22 cellular contexts compared by ENCODE assay signal in genomic region chr7:2482725-2483451, GRCh38. TPM values are rescaled to one million over a fixed set of nuclear protein-coding genes. Genes with fewer than 3 reads are reported as not detected.
DNase-seq lines count a peak whose midpoint lies in the region; ATAC-seq and TF ChIP-seq lines count a peak whose summit lies in the region.
"Had no signal": no experiment of that assay in that cellular context is flagged by ENCODE, and none has a peak within 500 bp of the region (broad histone marks: within the 10 kb centered on the region; RNA-seq: fewer than 3 reads in every experiment).

No MANE protein-coding gene starts in this region.

- no peak for ATAC-seq in HCT116
- ATAC-seq in PC-3, result no peak
- no peak for ATAC-seq in foreskin keratinocyte
- ATAC-seq: activated CD8-positive, alpha-beta memory T cell treated with anti-CD3 and anti-CD28 coated beads, Interleukin-2, amount 10 ng/mL, durations not matched to agents 7 days and 5 days; naive thymus-derived CD4-positive, alpha-beta T cell; stimulated activated naive B cell treated with anti-CD40 and anti-IgM and Interleukin-4, amounts not matched to agents 10 μg/mL and 1 μg/mL and 100 μg/mL, for 72 hours had no signal

- H3K36me3 ChIP-seq in HCT116 (ENCODE audit: control insufficient read depth in 1 of 2, insufficient read depth in 2 of 2, low read length in 2 of 2), result no peaks in the 10 kb centered on the region
- no peaks in the 10 kb centered on the region for H3K36me3 ChIP-seq in PC-3 (ENCODE audit: low read depth, low read length)
- H3K36me3 ChIP-seq: prostate gland, transverse colon had no signal

- H3K4me1 Mint-ChIP-seq in MCF 10A (ENCODE audit: insufficient read depth, unreplicated experiment), result no peaks in the 10 kb centered on the region

- no peak overlapping the region for H3K27ac Mint-ChIP-seq in MCF 10A (ENCODE audit: low read depth, unreplicated experiment)
- H3K27ac Mint-ChIP-seq: activated CD8-positive, alpha-beta memory T cell treated with anti-CD3 and anti-CD28 coated beads, Interleukin-2, amount 10 ng/mL, durations not matched to agents 7 days and 5 days; CD14-positive monocyte; dendritic cell treated with granulocyte-macrophage colony-stimulating factor and Interleukin-4, amounts not matched to agents 40 ng/mL and 50 ng/mL, for 4 days had no signal

- BruUV-seq in HCT116 (replicated peaks; lab: Mats Ljungman, UMichigan) (no TSS peak), PC-3 (replicated peaks; lab: Mats Ljungman, UMichigan) (no TSS peak), MCF 10A (replicated peaks; lab: Mats Ljungman, UMichigan) (no TSS peak)

- no peaks in the 10 kb centered on the region for H3F3A ChIP-seq in PC-3 (ENCODE audit: low read length, unreplicated experiment)

- H3K4me2 ChIP-seq in HCT116 (ENCODE audit: low read length) (no peak overlapping the region), PC-3 (ENCODE audit: low read length) (no peak overlapping the region)

- H3K27ac ChIP-seq in HCT116 (ENCODE audit: low read depth, low read length) (no peak overlapping the region), PC-3 (ENCODE audit: low read length) (no peak overlapping the region), foreskin keratinocyte (no peak overlapping the region)
- H3K27ac ChIP-seq: prostate gland, transverse colon had no signal

- H3K9me3 Mint-ChIP-seq in MCF 10A (ENCODE audit: unreplicated experiment), result no peaks in the 10 kb centered on the region

- H3K4me1 ChIP-seq in HCT116 (ENCODE audit: control insufficient read depth in 1 of 2, insufficient read depth in 2 of 2, low read length in 2 of 2), result peaks cover 4 to 5% of the 10 kb centered on the region in 2 experiments; a peak in 2 of 4 replicates
- peaks cover 9% of the 10 kb centered on the region; the same call in 1 of the 2 replicates for H3K4me1 ChIP-seq in PC-3 (ENCODE audit: insufficient read depth, low read length)
- H3K4me1 ChIP-seq in foreskin keratinocyte, result no peaks in the 10 kb centered on the region

- H3K36me3 Mint-ChIP-seq in MCF 10A (ENCODE audit: insufficient read depth, unreplicated experiment), result no peaks in the 10 kb centered on the region
- H3K36me3 Mint-ChIP-seq: activated CD8-positive, alpha-beta memory T cell treated with anti-CD3 and anti-CD28 coated beads, Interleukin-2, amount 10 ng/mL, durations not matched to agents 7 days and 5 days; naive thymus-derived CD4-positive, alpha-beta T cell had no signal

- no peak overlapping the region for H3K9ac ChIP-seq in HCT116 (ENCODE audit: low read length)
- H3K9ac ChIP-seq in PC-3 (ENCODE audit: low read length), result no peak overlapping the region

- intact Hi-C loops in HCT116 (cut with micrococcal nuclease) (no loop called here), PC-3 (cut with micrococcal nuclease) (no loop called here), MCF 10A (cut with micrococcal nuclease) (no loop called here)

- DNase-seq in ELR (ENCODE audit: low read depth) (peak; percentile 22), HCT116 (ENCODE audit: low read depth, low spot score) (no peak), PC-3 (no peak), foreskin keratinocyte (no peak), MCF 10A (ENCODE audit: unreplicated experiment) (no peak), NCI-H345 treated with DMSO at 0.1 percent for 48 hours (lab: John Stamatoyannopoulos, UW; ENCODE audit: unreplicated experiment) (no peak)
- DNase-seq in activated CD4-positive, alpha-beta T cell treated with anti-CD3 and anti-CD28 coated beads, Interleukin-2, amount 50 U/mL, for 1 hour, result no peak
- DNase-seq: activated CD8-positive, alpha-beta memory T cell treated with anti-CD3 and anti-CD28 coated beads, Interleukin-2, amount 10 ng/mL, durations not matched to agents 7 days and 5 days; activated effector memory CD4-positive, alpha-beta T cell treated with anti-CD3 and anti-CD28 coated beads, Interleukin-2, amount 50 U/mL, for 16 hours; DMS79 treated with DMSO at 0.1 percent for 48 hours; head of caudate nucleus; naive thymus-derived CD4-positive, alpha-beta T cell; NCI-H1092 treated with DMSO at 0.1 percent for 48 hours; NCI-H748 treated with DMSO at 0.1 percent for 48 hours; stimulated activated naive B cell treated with anti-CD40 and anti-IgM and Interleukin-4, amounts not matched to agents 10 μg/mL and 1 μg/mL and 100 μg/mL, for 72 hours; T-helper 2 cell; transverse colon had no signal

- H3K4me3 Mint-ChIP-seq in MCF 10A (ENCODE audit: unreplicated experiment), result no peak overlapping the region
- H3K4me3 Mint-ChIP-seq: activated CD8-positive, alpha-beta memory T cell treated with anti-CD3 and anti-CD28 coated beads, Interleukin-2, amount 10 ng/mL, durations not matched to agents 7 days and 5 days; CD14-positive monocyte; dendritic cell treated with granulocyte-macrophage colony-stimulating factor and Interleukin-4, amounts not matched to agents 40 ng/mL and 50 ng/mL, for 4 days; naive thymus-derived CD4-positive, alpha-beta T cell; stimulated activated naive B cell treated with anti-CD40 and anti-IgM and Interleukin-4, amounts not matched to agents 10 μg/mL and 1 μg/mL and 100 μg/mL, for 72 hours had no signal

- RAD21 ChIA-PET in HCT116 (lab: Charles Lee; ENCODE audit: low non-redundant PET in 1 of 2, low total read pairs in 2 of 2, uncharacterized antibody in 2 of 2, unreplicated experiment in 2 of 2), result no interaction called here

- TF ChIP-seq RAD21 in HCT116 (IDR thresholded peaks at IDR 0.05; ENCODE audit: low read depth), result no peak

- no peak overlapping the region for H3K4me3 ChIP-seq in HCT116 (replicated peaks in 1 of 2; ENCODE audit: low read depth in 1 of 2, low read length in 2 of 2)
- H3K4me3 ChIP-seq in PC-3 (ENCODE audit: low read length), result no peak overlapping the region
- H3K4me3 ChIP-seq: prostate gland, transverse colon had no signal

- CTCF ChIA-PET in HCT116 (lab: Charles Lee), result interaction anchor here (1.1 kb wide), 1 partner anchor 14 kb away, joined by 5 read pairs; no protein-coding TSS in a partner anchor
- CTCF ChIA-PET in PC-3 (lab: Charles Lee), result no interaction called here
- CTCF ChIA-PET in MCF 10A (lab: Yijun Ruan, JAX), result interaction anchor here (0.6 kb wide), 2 partner anchors 72 to 299 kb away, joined by 3 read pairs; no protein-coding TSS in a partner anchor

- H3K9me3 ChIP-seq in HCT116 (ENCODE audit: control insufficient read depth in 1 of 2, insufficient read depth in 1 of 2, low read depth in 1 of 2, low read length in 2 of 2), result peaks cover 3 to 12% of the 10 kb centered on the region in 2 experiments; a peak in 2 of 4 replicates
- H3K9me3 ChIP-seq in PC-3 (ENCODE audit: low read length), result no peaks in the 10 kb centered on the region
- H3K9me3 ChIP-seq: prostate gland had no signal

- H3K27me3 Mint-ChIP-seq in MCF 10A (ENCODE audit: insufficient read depth, unreplicated experiment), result no peaks in the 10 kb centered on the region

- TF ChIP-seq POLR2A in HCT116 (IDR thresholded peaks at IDR 0.05; ENCODE audit: borderline replicate concordance, extremely low read depth, insufficient read depth, insufficient read length), result no peak

- H2AFZ ChIP-seq in HCT116 (ENCODE audit: low read depth, low read length, poor library complexity, severe bottlenecking) (no peak overlapping the region), PC-3 (ENCODE audit: low read length) (no peak overlapping the region)

- POLR2A ChIA-PET in HCT116 (lab: Charles Lee), result no interaction called here
- POLR2A ChIA-PET in PC-3 (lab: Charles Lee; ENCODE audit: unreplicated experiment), result no interaction called here
- POLR2A ChIA-PET in MCF 10A (lab: Yijun Ruan, JAX), result no interaction called here

- H3K79me2 ChIP-seq in HCT116 (ENCODE audit: insufficient read depth, low read length), result no peaks in the 10 kb centered on the region
- H3K79me2 ChIP-seq in PC-3 (ENCODE audit: low read length), result no peaks in the 10 kb centered on the region

- H3K9me2 ChIP-seq in HCT116 (ENCODE audit: insufficient read depth) (no peaks in the 10 kb centered on the region), PC-3 (replicated peaks; ENCODE audit: low read length) (no peaks in the 10 kb centered on the region)

- peak in 2 of 3 experiments; percentile 17 to 20; a peak in 2 of 6 replicates for TF ChIP-seq CTCF in HCT116 (IDR thresholded peaks at IDR 0.05 in 2 of 3, conservative IDR thresholded peaks at IDR 0.05 in 1 of 3; ENCODE audit: borderline replicate concordance in 1 of 3, insufficient read depth in 1 of 3, low read depth in 2 of 3, low read length in 2 of 3)
- 0 out of 2 replicates have a peak, but pooled peaks have one; percentile 28 for TF ChIP-seq CTCF in PC-3 (conservative IDR thresholded peaks at IDR 0.05; ENCODE audit: low read depth, low read length)
- TF ChIP-seq CTCF in foreskin keratinocyte (conservative IDR thresholded peaks at IDR 0.05), result peak; percentile 11
- TF ChIP-seq CTCF in MCF 10A (IDR thresholded peaks at IDR 0.05; ENCODE audit: unreplicated experiment), result no peak

- H3K27me3 ChIP-seq in HCT116 (ENCODE audit: insufficient read depth, low read length) (no peaks in the 10 kb centered on the region), PC-3 (ENCODE audit: low read length) (no peaks in the 10 kb centered on the region), foreskin keratinocyte (peaks cover 10% of the 10 kb centered on the region)

- H4K20me1 ChIP-seq in HCT116 (ENCODE audit: insufficient read depth) (no peaks in the 10 kb centered on the region), PC-3 (ENCODE audit: low read length) (no peaks in the 10 kb centered on the region)

TF ChIP-seq in HCT116, 20 proteins besides CTCF, POLR2A, EP300 and RAD21:
- TF ChIP-seq YY1 (IDR thresholded peaks at IDR 0.05; ENCODE audit: extremely low read depth, insufficient replicate concordance, low read depth, low read length), result peak; percentile 74
- TF ChIP-seq ELF1 (IDR thresholded peaks at IDR 0.05; ENCODE audit: borderline replicate concordance, low read depth), result no peak
TF ChIP-seq in HCT116: peak in this region for 1.

RNA-seq across cellular contexts. Expression of gene GRIFIN, which starts 6.7 kb away (rescaled TPM):
- not detected for total RNA-seq in HCT116 (2021; ENCODE audit: unreplicated experiment)
- not detected in 2 replicates for polyA plus RNA-seq in HCT116 (2012)
- not detected in 2 replicates for total RNA-seq in PC-3 (2014; rRNA removed)
- total RNA-seq in foreskin keratinocyte, result not detected in 2 replicates
- polyA plus RNA-seq in foreskin keratinocyte, result not detected in 2 replicates
- not detected in 2 replicates for total RNA-seq in MCF 10A (2022)
- total RNA-seq: activated CD8-positive, alpha-beta memory T cell treated with anti-CD3 and anti-CD28 coated beads, Interleukin-2, amount 10 ng/mL, durations not matched to agents 7 days and 5 days; epithelial cell of proximal tubule; lung microvascular endothelial cell; naive thymus-derived CD4-positive, alpha-beta T cell; prostate gland; transverse colon had no signal
- polyA plus RNA-seq: CD14-positive monocyte; naive thymus-derived CD4-positive, alpha-beta T cell had no signal

RNA-seq across cellular contexts. Expression of gene LFNG, which starts 36.7 kb away (rescaled TPM):
- total RNA-seq in HCT116 (2021; ENCODE audit: unreplicated experiment) (14.3 TPM), PC-3 (2014; rRNA removed) (4.8 and 7.7 TPM in 2 replicates), foreskin keratinocyte (17.7 and 21.5 TPM in 2 replicates), MCF 10A (2022) (1.7 and 2.4 TPM in 2 replicates)
- polyA plus RNA-seq in HCT116 (2012), result 3.9 and 4.3 TPM in 2 replicates
- 15.9 and 17.6 TPM in 2 replicates for polyA plus RNA-seq in foreskin keratinocyte
